Comparison of ENCODE assay signal across 8 cellular contexts in the genomic region with DNA sequence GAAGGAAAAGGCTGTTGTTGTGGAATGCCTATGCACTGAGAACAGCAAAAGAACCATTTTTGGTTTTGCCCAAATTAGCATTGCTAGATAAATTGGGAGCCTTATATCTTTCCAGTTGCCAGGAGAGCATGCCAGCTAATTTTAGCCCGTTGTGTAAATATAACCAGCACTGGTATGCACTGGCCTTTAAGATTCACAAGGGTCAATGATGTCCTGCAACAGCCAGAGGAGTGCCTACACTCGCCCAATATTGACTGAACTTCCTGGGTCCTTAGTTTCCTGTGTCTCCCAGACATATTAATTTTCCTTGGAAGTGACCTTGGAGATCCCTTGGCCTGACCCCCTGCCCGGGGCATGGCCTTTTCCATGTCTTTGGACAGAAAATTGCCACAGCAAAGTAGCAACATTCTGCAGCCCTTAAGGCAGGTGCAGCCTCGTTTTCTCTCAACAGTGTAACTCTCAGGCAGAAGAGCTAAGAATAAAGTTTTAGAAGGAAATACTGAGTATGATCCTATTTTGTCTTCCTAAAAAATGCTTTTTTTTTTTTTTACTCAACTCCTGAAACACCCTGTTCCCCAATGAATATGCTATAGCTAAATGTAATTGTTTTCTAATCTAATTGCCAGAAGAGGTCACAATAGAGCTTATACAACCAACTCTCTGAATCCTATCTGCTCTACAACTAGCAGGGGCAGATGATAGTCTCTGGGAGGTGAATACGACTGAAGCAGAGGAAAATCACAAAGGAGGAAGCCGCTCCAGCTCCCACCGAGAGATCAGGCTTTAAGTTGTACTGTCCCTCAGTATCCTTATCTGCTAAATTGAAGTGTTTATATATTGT.
DNase-seq lines count a peak whose midpoint lies in the region; ATAC-seq, FAIRE-seq and TF ChIP-seq lines count a peak whose summit lies in the region.

No MANE protein-coding gene starts in this region.

- TF ChIP-seq CTCF in upper lobe of left lung (IDR thresholded peaks at IDR 0.05) = peak in 1 of 6 experiments; percentile 7

- DNase-seq in Ammon's horn (ENCODE audit: low spot score) (peak; percentile 30), HT1080 (ENCODE audit: low read depth) (peak; percentile 31), inferior parietal cortex (ENCODE audit: extremely low spot score) (peak; percentile 53), urothelium cell line (ENCODE audit: low spot score) (no peak), upper lobe of left lung (no peak)

- peaks cover 0 to 7% (median 0%) of the 10 kb centered on the region in 4 donors for H3K9me3 ChIP-seq in upper lobe of left lung

- no peaks in the 10 kb centered on the region for H3K27me3 ChIP-seq in upper lobe of left lung

- H3K36me3 Mint-ChIP-seq in activated T-helper 17 cell treated with anti-CD3 and anti-CD28 coated beads, Interleukin-2, amount 50 U/mL, for 72 hours (ENCODE audit: low read depth) = no peaks in the 10 kb centered on the region

- TF ChIP-seq POLR2A in upper lobe of left lung (IDR thresholded peaks at IDR 0.05) = no peak

- H3K4me3 ChIP-seq in upper lobe of left lung = no peak overlapping the region

- no peak overlapping the region for H3K27ac Mint-ChIP-seq in activated T-helper 17 cell treated with anti-CD3 and anti-CD28 coated beads, Interleukin-2, amount 50 U/mL, for 72 hours

- no peaks in the 10 kb centered on the region for H3K4me1 Mint-ChIP-seq in activated T-helper 17 cell treated with anti-CD3 and anti-CD28 coated beads, Interleukin-2, amount 50 U/mL, for 72 hours

- H3K36me3 ChIP-seq in upper lobe of left lung = no peaks in the 10 kb centered on the region

- no peak overlapping the region for H3K4me3 Mint-ChIP-seq in activated T-helper 17 cell treated with anti-CD3 and anti-CD28 coated beads, Interleukin-2, amount 50 U/mL, for 72 hours

- WGBS in upper lobe of left lung, 2 donors = 49 to 60% methylated on average over 7 of the region's 7 CpGs

- no peaks in the 10 kb centered on the region for H3K9me3 Mint-ChIP-seq in activated T-helper 17 cell treated with anti-CD3 and anti-CD28 coated beads, Interleukin-2, amount 50 U/mL, for 72 hours

- ATAC-seq in activated T-helper 17 cell treated with anti-CD3 and anti-CD28 coated beads, Interleukin-2, amount 50 U/mL, for 72 hours (replicated peaks) = peak; percentile 37
- no peak for ATAC-seq in HG03469 (IDR thresholded peaks at IDR 0.05; ENCODE audit: unreplicated experiment)
- ATAC-seq in HG03097 (IDR thresholded peaks at IDR 0.05; ENCODE audit: low FRiP score, unreplicated experiment) = no peak
- ATAC-seq in upper lobe of left lung (ENCODE audit: low FRiP score in 2 of 2) = no peak

- TF ChIP-seq EP300 in upper lobe of left lung (IDR thresholded peaks at IDR 0.05) = no peak

- FAIRE-seq in urothelium cell line (lab: Jason Lieb, UNC) = no peak

- H3K27ac ChIP-seq in upper lobe of left lung = no peak overlapping the region

- H3K27me3 Mint-ChIP-seq in activated T-helper 17 cell treated with anti-CD3 and anti-CD28 coated beads, Interleukin-2, amount 50 U/mL, for 72 hours = no peaks in the 10 kb centered on the region

- no peaks in the 10 kb centered on the region for H3K4me1 ChIP-seq in upper lobe of left lung

Comparison
In these comparisons a context has a peak if more than half of its experiments do, and no peak if none do; other contexts are left out.
1. DNase-seq: peak in Ammon's horn (single experiment), HT1080 (single experiment) and inferior parietal cortex (single experiment); none in urothelium cell line (single experiment) and upper lobe of left lung (0 of 2).